In genomic region chr11:130434521-130435223, GRCh38 we compare ENCODE assay signal across 8 cellular contexts. TPM values are rescaled to one million over a fixed set of nuclear protein-coding genes. Genes with fewer than 3 reads are reported as not detected.
A peak's percentile ranks its signal among the peaks of the same experiment; 100 is the strongest.
DNase-seq lines count a peak whose midpoint lies in the region; ATAC-seq and TF ChIP-seq lines count a peak whose summit lies in the region.

No MANE protein-coding gene starts in this region.

- no TSS peak for BruUV-seq in Calu3 (replicated peaks; lab: Mats Ljungman, UMichigan)

- CTCF ChIA-PET in Calu3 (lab: Charles Lee), result interaction anchor here (0.6 to 1.6 kb wide), 7 partner anchors 14 to 428 kb away, joined by 3 to 35 read pairs (median 4); partner anchors contain the start of gene ADAMTS15

- H3K4me1 Mint-ChIP-seq in Calu3 (ENCODE audit: low read depth, unreplicated experiment), result no peaks in the 10 kb centered on the region

- no peaks in the 10 kb centered on the region for H3K9me3 Mint-ChIP-seq in Calu3 (ENCODE audit: low read depth, unreplicated experiment)

- peak overlapping the region; percentile 58 for H3K4me3 ChIP-seq in epithelial cell of esophagus (ENCODE audit: low read length)

- no peaks in the 10 kb centered on the region for H3K36me3 Mint-ChIP-seq in Calu3 (ENCODE audit: insufficient read depth, unreplicated experiment)

- intact Hi-C loops in Calu3 (cut with micrococcal nuclease; ENCODE audit: unreplicated experiment), result loop anchor here (1.0 to 5.0 kb wide), 3 partner anchors 394 to 428 kb away; no protein-coding TSS in a partner anchor

- H3K4me3 Mint-ChIP-seq in Calu3 (ENCODE audit: low read depth, unreplicated experiment), result no peak overlapping the region

- no peak overlapping the region for H3K27ac Mint-ChIP-seq in Calu3 (ENCODE audit: unreplicated experiment)

- TF ChIP-seq CTCF in Calu3 (IDR thresholded peaks at IDR 0.05; ENCODE audit: unreplicated experiment), result peak; percentile 53
- peak; percentile 93 for TF ChIP-seq CTCF in epithelial cell of esophagus (IDR thresholded peaks at IDR 0.05; ENCODE audit: insufficient read depth, low read depth, low read length, missing control alignments)

- ATAC-seq in GM21367 (IDR thresholded peaks at IDR 0.05; ENCODE audit: unreplicated experiment), result peak; percentile 76

- H3K27me3 Mint-ChIP-seq in Calu3 (ENCODE audit: unreplicated experiment), result peaks cover 35% of the 10 kb centered on the region

- DNase-seq in Calu3 (peak; percentile 64), HT1080 (ENCODE audit: low read depth) (peak; percentile 71), NOMO-1 treated with DMSO at 0.1 percent for 48 hours (lab: John Stamatoyannopoulos, UW; ENCODE audit: unreplicated experiment) (peak; percentile 71), epithelial cell of esophagus (ENCODE audit: low read depth) (peak; percentile 84), midbrain (lab: John Stamatoyannopoulos, UW) (peak; percentile 89)
- peak; percentile 65 for DNase-seq in activated CD8-positive, alpha-beta memory T cell treated with anti-CD3 and anti-CD28 coated beads, Interleukin-2, amount 50 U/mL, for 4 hours
- DNase-seq in stimulated activated CD8-positive, alpha-beta memory T cell treated with anti-CD3 and anti-CD28 coated beads, Interleukin-2, amount 100 ng/mL, for 1 hour (ENCODE audit: low read depth in 2 of 2), result peak; percentile 22 to 51

RNA-seq across cellular contexts. Expression of gene ADAMTS8, which starts 6.3 kb away (rescaled TPM):
- not detected in 2 replicates for total RNA-seq in Calu3 (2022)
- not detected in 2 replicates for total RNA-seq in HT1080 (2014; rRNA removed; shearing (Covaris generic))
- not detected in 2 replicates for polyA plus RNA-seq in HT1080 (2015; cell fraction: cytosol; rRNA removed)
- polyA plus RNA-seq in HT1080 (2015; cell fraction: nucleus; rRNA removed), result not detected in 2 replicates

RNA-seq across cellular contexts. Expression of gene ADAMTS15, which starts 13.8 kb away (rescaled TPM):
- 0.47 and 0.83 TPM in 2 replicates for total RNA-seq in Calu3 (2022)
- total RNA-seq in HT1080 (2014; rRNA removed; shearing (Covaris generic)), result 0.03 and 0.08 TPM in 2 replicates
- polyA plus RNA-seq in HT1080 (2015; cell fraction: cytosol; rRNA removed), result 0.21 and 0.36 TPM in 2 replicates
- polyA plus RNA-seq in HT1080 (2015; cell fraction: nucleus; rRNA removed), result 0.99 and 1.4 TPM in 2 replicates

Comparison
In these comparisons a context has a peak if more than half of its experiments do, and no peak if none do; other contexts are left out.
1. Peak in every context shown above with its lines: DNase-seq, ATAC-seq and H3K4me3 ChIP-seq.
2. DNase-seq: peak in every context shown above with its lines; median percentile 89 in midbrain; 84 in epithelial cell of esophagus; 71 in HT1080; 71 in NOMO-1 treated with DMSO at 0.1 percent for 48 hours; 65 in activated CD8-positive, alpha-beta memory T cell treated with anti-CD3 and anti-CD28 coated beads, Interleukin-2, amount 50 U/mL, for 4 hours; 64 in Calu3; 36 in stimulated activated CD8-positive, alpha-beta memory T cell treated with anti-CD3 and anti-CD28 coated beads, Interleukin-2, amount 100 ng/mL, for 1 hour.